ENCODE assay signal across 10 cellular contexts in the genomic region with DNA sequence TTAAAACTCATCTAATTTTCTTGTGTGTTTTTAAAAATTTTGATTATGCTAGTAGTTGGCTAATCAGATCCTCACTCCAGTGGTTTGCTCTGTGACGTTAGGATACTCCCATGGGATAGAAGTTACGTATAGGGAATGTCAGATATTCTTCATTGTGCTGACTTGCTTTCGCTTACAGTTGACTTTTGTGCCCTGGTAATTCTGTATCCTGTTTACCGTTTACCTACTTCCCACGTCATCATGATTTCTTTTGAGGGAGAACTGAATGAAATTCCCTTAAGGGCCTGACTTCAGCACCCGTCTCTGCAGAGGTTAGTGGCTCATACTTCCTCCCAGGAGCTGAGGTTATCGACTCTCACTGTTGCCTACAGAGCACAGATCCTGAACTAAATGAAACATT. TPM values are rescaled to one million over a fixed set of nuclear protein-coding genes. Genes with fewer than 3 reads are reported as not detected.
A peak's percentile ranks its signal among the peaks of the same experiment; 100 is the strongest.
DNase-seq lines count a peak whose midpoint lies in the region; FAIRE-seq and TF ChIP-seq lines count a peak whose summit lies in the region.
"Had no signal": no experiment of that assay in that cellular context is flagged by ENCODE, and none has a peak within 500 bp of the region (broad histone marks: within the 10 kb centered on the region; RNA-seq: fewer than 3 reads in every experiment).

No MANE protein-coding gene starts in this region.

- peak overlapping the region; percentile 94 to 100 for H3K4me3 ChIP-seq in kidney (ENCODE audit: low read length in 2 of 2)

- peak overlapping the region; percentile 99 for H3K4me3 Mint-ChIP-seq in activated CD4-positive, alpha-beta T cell treated with anti-CD3 and anti-CD28 coated beads, Interleukin-2, amount 10 ng/mL, durations not matched to agents 24 days and 14 days

- H3K9ac ChIP-seq in kidney (ENCODE audit: low read length in 2 of 2) = peak overlapping the region; percentile 39 to 96

- H3K9me3 Mint-ChIP-seq in activated CD4-positive, alpha-beta T cell treated with anti-CD3 and anti-CD28 coated beads, Interleukin-2, amount 10 ng/mL, durations not matched to agents 24 days and 14 days = no peaks in the 10 kb centered on the region

- DNase-seq in activated CD4-positive, alpha-beta T cell treated with anti-CD3 and anti-CD28 coated beads, Interleukin-2, amount 10 ng/mL, durations not matched to agents 24 days and 14 days = no peak
- no peak for DNase-seq in activated CD4-positive, alpha-beta T cell treated with anti-CD3 and anti-CD28 coated beads for 4 hours
- DNase-seq in amniotic stem cell (lab: John Stamatoyannopoulos, UW) (peak; percentile 9), kidney (no peak), NCI-H524 treated with DMSO at 0.1 percent for 48 hours (lab: John Stamatoyannopoulos, UW) (no peak), NCI-H187 treated with DMSO at 0.1 percent for 48 hours (lab: John Stamatoyannopoulos, UW) (no peak), mucosa of gallbladder (ENCODE audit: low spot score) (no peak)
- DNase-seq: DMS153 had no signal

- H3K27ac ChIP-seq in kidney (ENCODE audit: low read depth in 2 of 2, low read length in 2 of 2) (peak overlapping the region; percentile 39 to 50), temporal lobe (ENCODE audit: low read depth, low read length) (peak overlapping the region; percentile 23)

- no peak for TF ChIP-seq CTCF in kidney (IDR thresholded peaks at IDR 0.05; ENCODE audit: borderline replicate concordance, extremely low read depth, insufficient read depth)

- intact Hi-C loops in activated CD4-positive, alpha-beta T cell treated with anti-CD3 and anti-CD28 coated beads, Interleukin-2, amount 10 ng/mL, durations not matched to agents 24 days and 14 days (cut with micrococcal nuclease) = loop anchor here (5.0 to 10.0 kb wide), 4 partner anchors 223 to 810 kb away; partner anchors contain the start of genes ABCA5, AMZ2, ARSG and SLC16A6
- intact Hi-C loops in kidney (cut with DNase I) = no loop called here

- H3K36me3 ChIP-seq in kidney (ENCODE audit: control insufficient read depth in 1 of 2, insufficient read depth in 2 of 2, low read length in 2 of 2) = peaks cover 8 to 26% of the 10 kb centered on the region in 2 donors

- no peaks in the 10 kb centered on the region for H3K27me3 Mint-ChIP-seq in activated CD4-positive, alpha-beta T cell treated with anti-CD3 and anti-CD28 coated beads, Interleukin-2, amount 10 ng/mL, durations not matched to agents 24 days and 14 days

- H3K4me1 Mint-ChIP-seq in activated CD4-positive, alpha-beta T cell treated with anti-CD3 and anti-CD28 coated beads, Interleukin-2, amount 10 ng/mL, durations not matched to agents 24 days and 14 days = peaks cover 55% of the 10 kb centered on the region

- H3K36me3 Mint-ChIP-seq in activated CD4-positive, alpha-beta T cell treated with anti-CD3 and anti-CD28 coated beads, Interleukin-2, amount 10 ng/mL, durations not matched to agents 24 days and 14 days (ENCODE audit: low read depth) = peaks cover 47% of the 10 kb centered on the region

- no peaks in the 10 kb centered on the region for H3K9me3 ChIP-seq in kidney (ENCODE audit: control insufficient read depth in 1 of 2, low read length in 2 of 2)

- no peak for FAIRE-seq in kidney (lab: Jason Lieb, UNC)
- FAIRE-seq: colon had no signal

- no peak overlapping the region for H3K27ac Mint-ChIP-seq in activated CD4-positive, alpha-beta T cell treated with anti-CD3 and anti-CD28 coated beads, Interleukin-2, amount 10 ng/mL, durations not matched to agents 24 days and 14 days

- H3K4me1 ChIP-seq in kidney (ENCODE audit: control insufficient read depth in 1 of 2, insufficient read depth in 1 of 2, low read depth in 1 of 2, low read length in 2 of 2) = peaks cover 14 to 17% of the 10 kb centered on the region in 2 donors

RNA-seq across cellular contexts. Expression of gene PRKAR1A, which starts 2.6 kb away (rescaled TPM):
- 194 and 207 TPM in 2 replicates for total RNA-seq in activated CD4-positive, alpha-beta T cell treated with anti-CD3 and anti-CD28 coated beads, Interleukin-2, amount 10 ng/mL, durations not matched to agents 24 days and 14 days
- total RNA-seq in kidney (340 TPM), temporal lobe (249 TPM), mucosa of gallbladder (258 TPM)
- 92.3 TPM for polyA plus RNA-seq in kidney (ENCODE audit: insufficient read depth, low read depth, low replicate concordance)

RNA-seq across cellular contexts. Expression of gene WIPI1, which starts 57.5 kb away (rescaled TPM):
- 9.1 and 9.5 TPM in 2 replicates for total RNA-seq in activated CD4-positive, alpha-beta T cell treated with anti-CD3 and anti-CD28 coated beads, Interleukin-2, amount 10 ng/mL, durations not matched to agents 24 days and 14 days
- 41.2 TPM for total RNA-seq in kidney
- polyA plus RNA-seq in kidney (ENCODE audit: insufficient read depth, low read depth, low replicate concordance) = 40.9 TPM
- 8.1 TPM for total RNA-seq in temporal lobe
- total RNA-seq in mucosa of gallbladder = 61.9 TPM
